2 cellular contexts compared by ENCODE assay signal in genomic region chr1:36493524-36493923, GRCh38.
TF ChIP-seq lines count a peak whose summit lies in the region.

No MANE protein-coding gene starts in this region.

TF ChIP-seq in HepG2, 621 proteins besides CTCF, POLR2A, EP300 and RAD21:
- TF ChIP-seq ZNF839 (CRISPR knock-in tag; IDR thresholded peaks at IDR 0.05; ENCODE audit: borderline replicate concordance) (no peak), NBN (conservative IDR thresholded peaks at IDR 0.05) (0 out of 2 replicates have a peak, but pooled peaks have one; percentile 27)

TF ChIP-seq in K562, 482 proteins besides CTCF, POLR2A, EP300 and RAD21:
- TF ChIP-seq BRCA1 (IDR thresholded peaks at IDR 0.05) (no peak), BRCA1 (CRISPR knock-in tag; IDR thresholded peaks at IDR 0.05) (no peak), U2AF2 (optimal IDR thresholded peaks at IDR 0.05; ENCODE audit: low read depth, low read length) (no peak), PTRF (tag; IDR thresholded peaks at IDR 0.05) (no peak), ZNF408 (CRISPR knock-in tag; IDR thresholded peaks at IDR 0.05; ENCODE audit: low read depth) (no peak), ZNF232 (CRISPR knock-in tag; IDR thresholded peaks at IDR 0.05) (no peak), ZNF174 (CRISPR knock-in tag; IDR thresholded peaks at IDR 0.05) (no peak), MAFK (IDR thresholded peaks at IDR 0.05; ENCODE audit: low read length) (no peak), HMGXB4 (CRISPR knock-in tag; IDR thresholded peaks at IDR 0.05) (no peak), BRD9 (IDR thresholded peaks at IDR 0.05; ENCODE audit: low read depth, partially characterized antibody) (no peak), RBM25 (IDR thresholded peaks at IDR 0.05; ENCODE audit: low read depth, low read length, severe bottlenecking) (no peak), LEF1 (IDR thresholded peaks at IDR 0.05) (no peak), SNRNP70 (optimal IDR thresholded peaks at IDR 0.05; ENCODE audit: low read depth, low read length) (no peak), EHMT2 (IDR thresholded peaks at IDR 0.05) (peak; percentile 62; the same call in 1 of the 2 replicates), CEBPG (CRISPR knock-in tag; IDR thresholded peaks at IDR 0.05) (no peak), CEBPG (tag; conservative IDR thresholded peaks at IDR 0.05 in 1 of 2, IDR thresholded peaks at IDR 0.05 in 1 of 2) (no peak), NCOA1 (IDR thresholded peaks at IDR 0.05; ENCODE audit: low read depth) (no peak), MCM3 (IDR thresholded peaks at IDR 0.05) (0 out of 2 replicates have a peak, but pooled peaks have one; percentile 48), ZNF239 (CRISPR knock-in tag; IDR thresholded peaks at IDR 0.05) (no peak), MCM5 (IDR thresholded peaks at IDR 0.05; ENCODE audit: low read depth) (no peak), ETV1 (tag; conservative IDR thresholded peaks at IDR 0.05; ENCODE audit: low read depth) (no peak), HDAC1 (IDR thresholded peaks at IDR 0.05) (peak in 1 of 2 experiments; percentile 17; a peak in 1 of 4 replicates), ZNF444 (CRISPR knock-in tag; IDR thresholded peaks at IDR 0.05) (no peak), BRF1 (IDR thresholded peaks at IDR 0.05; ENCODE audit: borderline replicate concordance, extremely low read depth, insufficient read length) (no peak), E2F1 (CRISPR knock-in tag; IDR thresholded peaks at IDR 0.05) (no peak), EGR1 (conservative IDR thresholded peaks at IDR 0.05) (no peak), NCOA6 (IDR thresholded peaks at IDR 0.05) (no peak)
TF ChIP-seq in K562: peak in this region for 3.
